10 cellular contexts compared by ENCODE assay signal in genomic region chrX:69285401-69285871, GRCh38.
DNase-seq lines count a peak whose midpoint lies in the region; ATAC-seq, FAIRE-seq and TF ChIP-seq lines count a peak whose summit lies in the region.
"Had no signal": no experiment of that assay in that cellular context is flagged by ENCODE, and none has a peak within 500 bp of the region (broad histone marks: within the 10 kb centered on the region; RNA-seq: fewer than 3 reads in every experiment).

No MANE protein-coding gene starts in this region.

- no peak for DNase-seq in activated CD4-positive, alpha-beta T cell treated with anti-CD3 and anti-CD28 coated beads, Interleukin-2, amount 10 ng/mL, durations not matched to agents 24 days and 14 days
- DNase-seq in activated CD4-positive, alpha-beta T cell treated with anti-CD3 and anti-CD28 coated beads, Interleukin-2, amount 50 U/mL, for 1 hour = no peak
- DNase-seq in bronchial epithelial cell (ENCODE audit: low read depth) = peak; percentile 33
- no peak for DNase-seq in right lobe of liver
- peak; percentile 9 to 25 for DNase-seq in tibial nerve (ENCODE audit: low spot score in 2 of 2)
- no peak for DNase-seq in hypothalamus (lab: John Stamatoyannopoulos, UW)
- DNase-seq in epidermal melanocyte (ENCODE audit: insufficient read length, low spot score) = no peak
- no peak for DNase-seq in NCI-H128 (lab: John Stamatoyannopoulos, UW; ENCODE audit: unreplicated experiment)
- DNase-seq: SHP77 treated with DMSO at 0.1 percent for 48 hours had no signal

- no peaks in the 10 kb centered on the region for H3K4me1 Mint-ChIP-seq in activated CD4-positive, alpha-beta T cell treated with anti-CD3 and anti-CD28 coated beads, Interleukin-2, amount 10 ng/mL, durations not matched to agents 24 days and 14 days

- FAIRE-seq in bronchial epithelial cell (lab: Jason Lieb, UNC) = no peak
- FAIRE-seq: endometrium had no signal

- TF ChIP-seq CTCF in bronchial epithelial cell (IDR thresholded peaks at IDR 0.05; ENCODE audit: insufficient read depth, low read length, severe bottlenecking) = no peak
- no peak for TF ChIP-seq CTCF in right lobe of liver (IDR thresholded peaks at IDR 0.05)
- no peak for TF ChIP-seq CTCF in tibial nerve (IDR thresholded peaks at IDR 0.05)

- no peaks in the 10 kb centered on the region for H3K9me3 Mint-ChIP-seq in activated CD4-positive, alpha-beta T cell treated with anti-CD3 and anti-CD28 coated beads, Interleukin-2, amount 10 ng/mL, durations not matched to agents 24 days and 14 days

- H3K27ac ChIP-seq in right lobe of liver = no peak overlapping the region
- peak overlapping the region in 3 of 4 donors; percentile 59 to 71 (median 63) for H3K27ac ChIP-seq in tibial nerve

- no peak for TF ChIP-seq POLR2A in right lobe of liver (IDR thresholded peaks at IDR 0.05)
- no peak for TF ChIP-seq POLR2A in tibial nerve (IDR thresholded peaks at IDR 0.05)

- peak overlapping the region; percentile 17 for H3K4me3 Mint-ChIP-seq in activated CD4-positive, alpha-beta T cell treated with anti-CD3 and anti-CD28 coated beads, Interleukin-2, amount 10 ng/mL, durations not matched to agents 24 days and 14 days

- H3K4me1 ChIP-seq in right lobe of liver (peaks cover 0 to 4% (median 0%) of the 10 kb centered on the region in 4 donors), tibial nerve (peaks cover 0 to 16% (median 0%) of the 10 kb centered on the region in 4 donors)

- no peaks in the 10 kb centered on the region for H3K36me3 ChIP-seq in bronchial epithelial cell (ENCODE audit: control insufficient read depth, insufficient read depth, low read length)
- H3K36me3 ChIP-seq in right lobe of liver = no peaks in the 10 kb centered on the region
- H3K36me3 ChIP-seq in tibial nerve = no peaks in the 10 kb centered on the region

- no peak overlapping the region for H3K27ac Mint-ChIP-seq in activated CD4-positive, alpha-beta T cell treated with anti-CD3 and anti-CD28 coated beads, Interleukin-2, amount 10 ng/mL, durations not matched to agents 24 days and 14 days

- WGBS in right lobe of liver (ENCODE audit: insufficient coverage, low coverage, low lambda C conversion rate, missing lambda C conversion rate) = 22% methylated on average over 7 of the region's 10 CpGs
- 10 to 43% methylated on average over 8 to 10 of the region's 10 CpGs for WGBS in tibial nerve, 2 donors

- H3K27me3 ChIP-seq in bronchial epithelial cell (ENCODE audit: control insufficient read depth, insufficient read depth, low read length) (no peaks in the 10 kb centered on the region), right lobe of liver (no peaks in the 10 kb centered on the region), tibial nerve (no peaks in the 10 kb centered on the region)

- intact Hi-C loops in activated CD4-positive, alpha-beta T cell treated with anti-CD3 and anti-CD28 coated beads, Interleukin-2, amount 10 ng/mL, durations not matched to agents 24 days and 14 days (cut with micrococcal nuclease) = loop anchor here (2.0 to 10.0 kb wide), 3 partner anchors 191 to 561 kb away; partner anchors contain the start of gene EFNB1
- intact Hi-C loops in right lobe of liver (cut with DNase I) = loop anchor here in 1 of 2 donors (5.0 kb wide), 1 partner anchor 463 kb away; no protein-coding TSS in a partner anchor

- peak overlapping the region; percentile 33 for H3K4me3 ChIP-seq in bronchial epithelial cell (ENCODE audit: low read depth, low read length)
- H3K4me3 ChIP-seq in right lobe of liver = peak overlapping the region; percentile 20 to 35 (median 32)
- peak overlapping the region; percentile 20 to 55 (median 34) for H3K4me3 ChIP-seq in tibial nerve

- no peaks in the 10 kb centered on the region for H3K27me3 Mint-ChIP-seq in activated CD4-positive, alpha-beta T cell treated with anti-CD3 and anti-CD28 coated beads, Interleukin-2, amount 10 ng/mL, durations not matched to agents 24 days and 14 days

- H3K36me3 Mint-ChIP-seq in activated CD4-positive, alpha-beta T cell treated with anti-CD3 and anti-CD28 coated beads, Interleukin-2, amount 10 ng/mL, durations not matched to agents 24 days and 14 days (ENCODE audit: low read depth) = no peaks in the 10 kb centered on the region

- TF ChIP-seq EP300 in tibial nerve (IDR thresholded peaks at IDR 0.05) = no peak

- peak in 1 of 4 donors; percentile 5 for ATAC-seq in right lobe of liver

- H3K9me3 ChIP-seq in right lobe of liver (no peaks in the 10 kb centered on the region), tibial nerve (no peaks in the 10 kb centered on the region)

Comparison
In these comparisons a context has a peak if more than half of its experiments do, and no peak if none do; other contexts are left out.
1. DNase-seq: peak in bronchial epithelial cell (single experiment) and tibial nerve (2 of 2); none in activated CD4-positive, alpha-beta T cell treated with anti-CD3 and anti-CD28 coated beads, Interleukin-2, amount 10 ng/mL, durations not matched to agents 24 days and 14 days (single experiment), activated CD4-positive, alpha-beta T cell treated with anti-CD3 and anti-CD28 coated beads, Interleukin-2, amount 50 U/mL, for 1 hour (single experiment), right lobe of liver (0 of 3), hypothalamus (0 of 51), epidermal melanocyte (single experiment) and NCI-H128 (single experiment).
2. H3K27ac ChIP-seq: peak in tibial nerve (3 of 4); none in right lobe of liver (0 of 3).
3. Peak in every context shown above with its lines, with median percentiles within 50 percentile points of each other: H3K4me3 ChIP-seq.